In genomic region chr17:80904036-80904435, GRCh38 we compare ENCODE assay signal across 15 cellular contexts.
DNase-seq lines count a peak whose midpoint lies in the region; ATAC-seq and TF ChIP-seq lines count a peak whose summit lies in the region.
"Had no signal": no experiment of that assay in that cellular context is flagged by ENCODE, and none has a peak within 500 bp of the region (broad histone marks: within the 10 kb centered on the region; RNA-seq: fewer than 3 reads in every experiment).

No MANE protein-coding gene starts in this region.

- H3K27me3 ChIP-seq in heart left ventricle, result no peaks in the 10 kb centered on the region
- H3K27me3 ChIP-seq in KMS-11 (ENCODE audit: insufficient read depth, low read depth), result no peaks in the 10 kb centered on the region

- no peak overlapping the region for H3K4me3 Mint-ChIP-seq in nephron progenitor cell
- H3K4me3 Mint-ChIP-seq: B cell; CD4-positive, alpha-beta T cell; H9 had no signal

- peaks cover 32% of the 10 kb centered on the region for H3K36me3 Mint-ChIP-seq in nephron progenitor cell (ENCODE audit: low read depth)

- H3K4me3 ChIP-seq in heart left ventricle (no peak overlapping the region), KMS-11 (IDR thresholded peaks at IDR 0.05; ENCODE audit: insufficient read depth, low read depth, low read length) (no peak overlapping the region)

- peak overlapping the region; percentile 55 for H3K27ac Mint-ChIP-seq in nephron progenitor cell
- H3K27ac Mint-ChIP-seq: B cell; CD4-positive, alpha-beta T cell had no signal

- TF ChIP-seq CTCF in heart left ventricle (IDR thresholded peaks at IDR 0.05), result no peak
- no peak for TF ChIP-seq CTCF in KMS-11 (conservative IDR thresholded peaks at IDR 0.05; ENCODE audit: low read depth, low read length)
- TF ChIP-seq CTCF in nephron progenitor cell (IDR thresholded peaks at IDR 0.05), result no peak

- peaks cover 0 to 56% (median 26%) of the 10 kb centered on the region in 9 donors for H3K36me3 ChIP-seq in heart left ventricle
- H3K36me3 ChIP-seq in KMS-11 (ENCODE audit: insufficient read depth), result no peaks in the 10 kb centered on the region

- 93 to 97% (median 96%) methylated on average over 10 to 22 of the region's 22 CpGs for WGBS in heart left ventricle, 4 donors

- H3K27me3 Mint-ChIP-seq in nephron progenitor cell (ENCODE audit: low read depth, poor library complexity), result no peaks in the 10 kb centered on the region
- H3K27me3 Mint-ChIP-seq: B cell; CD4-positive, alpha-beta T cell had no signal

- no peaks in the 10 kb centered on the region for H3K9me3 Mint-ChIP-seq in nephron progenitor cell
- H3K9me3 Mint-ChIP-seq: CD4-positive, alpha-beta T cell; H9 had no signal

- no peak overlapping the region for H2AFZ ChIP-seq in KMS-11 (ENCODE audit: low read depth)

- intact Hi-C loops in heart left ventricle (cut with DNase I) (no loop called here), left ventricle myocardium superior (cut with micrococcal nuclease) (no loop called here)

- H3K4me1 Mint-ChIP-seq in nephron progenitor cell, result peaks cover 73% of the 10 kb centered on the region

- no peak overlapping the region for H3K4me2 ChIP-seq in KMS-11

- no peaks in the 10 kb centered on the region for H4K20me1 ChIP-seq in KMS-11 (ENCODE audit: insufficient read depth)

- no peak for ATAC-seq in heart left ventricle
- ATAC-seq in left ventricle myocardium superior, result no peak
- ATAC-seq: HepG2 had no signal

- H3K4me1 ChIP-seq in heart left ventricle (peaks cover 0 to 6% (median 0%) of the 10 kb centered on the region in 12 donors), KMS-11 (ENCODE audit: low read depth, poor library complexity, severe bottlenecking) (peaks cover 78% of the 10 kb centered on the region)
- H3K4me1 ChIP-seq: Caco-2 had no signal

- no peak overlapping the region for H3K9ac ChIP-seq in KMS-11

- DNase-seq in heart left ventricle, result peak in 3 of 5 donors; percentile 9 to 58 (median 20)
- DNase-seq in left ventricle myocardium superior, result no peak
- DNase-seq in nephron progenitor cell, result no peak
- peak; percentile 48 for DNase-seq in retina
- no peak for DNase-seq in activated naive CD4-positive, alpha-beta T cell treated with Interleukin-2 at 50 U/mL for 16 hours
- no peak for DNase-seq in NCI-H1092 treated with DMSO at 0.1 percent for 48 hours (lab: John Stamatoyannopoulos, UW)
- DNase-seq in NCI-H2081 treated with DMSO at 0.1 percent for 48 hours (lab: John Stamatoyannopoulos, UW), result no peak
- DNase-seq: 8988T; Caco-2; CD4-positive, alpha-beta T cell; H9 had no signal

- no peaks in the 10 kb centered on the region for H3K9me3 ChIP-seq in heart left ventricle
- H3K9me3 ChIP-seq: Caco-2 had no signal

- H3K27ac ChIP-seq in heart left ventricle, result no peak overlapping the region
- peak overlapping the region; percentile 99; the same call in 1 of the 2 replicates for H3K27ac ChIP-seq in KMS-11
- H3K27ac ChIP-seq: C4-2B had no signal

- H3K79me2 ChIP-seq in KMS-11 (ENCODE audit: insufficient read depth, low read depth), result no peaks in the 10 kb centered on the region

- TF ChIP-seq POLR2A in heart left ventricle (IDR thresholded peaks at IDR 0.05), result no peak

Comparison
In these comparisons a context has a peak if more than half of its experiments do, and no peak if none do; other contexts are left out.
1. DNase-seq: peak in heart left ventricle (3 of 5) and retina (single experiment); none in left ventricle myocardium superior (single experiment), nephron progenitor cell (single experiment), activated naive CD4-positive, alpha-beta T cell treated with Interleukin-2 at 50 U/mL for 16 hours (single experiment), NCI-H1092 treated with DMSO at 0.1 percent for 48 hours (single experiment) and NCI-H2081 treated with DMSO at 0.1 percent for 48 hours (single experiment).